Comparison of ENCODE assay signal across 8 cellular contexts in the genomic region with DNA sequence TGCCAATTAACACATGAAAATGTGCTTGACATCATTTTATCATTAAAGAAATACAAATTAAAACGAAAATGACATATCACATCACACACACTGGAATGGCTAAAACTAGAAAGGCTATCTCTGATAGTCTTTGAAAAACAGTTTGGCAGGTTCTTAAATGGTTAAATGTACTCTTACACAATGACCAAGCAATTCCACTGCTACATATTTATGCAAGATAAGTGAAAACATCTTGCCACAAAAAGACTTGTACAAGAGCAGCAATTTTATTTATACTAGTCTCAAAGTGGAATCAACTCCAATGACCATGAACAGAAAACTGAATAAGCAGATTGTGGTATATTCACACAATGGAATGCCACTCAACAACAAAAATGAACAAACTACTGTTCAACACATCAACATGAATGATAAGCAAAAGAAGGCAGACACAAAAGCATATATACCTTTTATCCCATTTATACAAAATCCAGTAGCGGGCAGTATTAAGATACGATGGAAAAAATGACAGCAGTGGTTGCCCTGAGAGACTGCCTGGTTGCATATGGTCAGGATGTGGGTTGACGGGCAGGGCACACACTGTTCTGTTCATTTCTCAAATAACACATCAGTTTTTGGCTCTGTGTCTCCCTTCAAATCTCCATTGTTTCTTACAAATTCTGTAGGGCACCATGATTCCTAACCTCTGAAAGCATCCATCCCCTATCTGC. TPM values are rescaled to one million over a fixed set of nuclear protein-coding genes. Genes with fewer than 3 reads are reported as not detected.
DNase-seq lines count a peak whose midpoint lies in the region; ATAC-seq, FAIRE-seq and TF ChIP-seq lines count a peak whose summit lies in the region.

No MANE protein-coding gene starts in this region.

- H3K27me3 Mint-ChIP-seq in central memory CD8-positive, alpha-beta T cell: no peaks in the 10 kb centered on the region

- ATAC-seq in HepG2: no peak
- peak; percentile 97 for ATAC-seq in central memory CD8-positive, alpha-beta T cell (replicated peaks; ENCODE audit: extremely low read depth, poor library complexity, severe bottlenecking)

- peaks cover 0 to 2% (median 1%) of the 10 kb centered on the region in 4 donors for H3K9me3 ChIP-seq in liver (ENCODE audit: control insufficient read depth in 4 of 4, low read length in 3 of 4)
- H3K9me3 ChIP-seq in HepG2 (ENCODE audit: low read length): peaks cover 5% of the 10 kb centered on the region
- peaks cover 3% of the 10 kb centered on the region; the same call in 1 of the 2 replicates for H3K9me3 ChIP-seq in SK-N-SH

- FAIRE-seq in HepG2 (lab: Jason Lieb, UNC) (no peak), frontal cortex (lab: Jason Lieb, UNC) (no peak)

- no TSS peak for BruUV-seq in HepG2 (replicated peaks; lab: Mats Ljungman, UMichigan)

- H3K79me2 ChIP-seq in HepG2 (ENCODE audit: insufficient read depth, low read length): no peaks in the 10 kb centered on the region
- peaks cover 68% of the 10 kb centered on the region for H3K79me2 ChIP-seq in SK-N-SH (ENCODE audit: insufficient read depth)

- H3K27ac Mint-ChIP-seq in central memory CD8-positive, alpha-beta T cell (ENCODE audit: low read depth): peak overlapping the region; percentile 77

- intact Hi-C loops in HepG2 (cut with micrococcal nuclease; ENCODE audit: unreplicated experiment): no loop called here

- peak overlapping the region; percentile 59 for H3K4me3 Mint-ChIP-seq in central memory CD8-positive, alpha-beta T cell

- no peak overlapping the region for H3K27ac ChIP-seq in liver (ENCODE audit: low read depth in 1 of 2, low read length in 2 of 2)
- no peak overlapping the region for H3K27ac ChIP-seq in HepG2 (ENCODE audit: extremely low read length, insufficient read depth, low read length)
- peak overlapping the region; percentile 53 to 83; a peak in 3 of 4 replicates for H3K27ac ChIP-seq in SK-N-SH (ENCODE audit: low read depth in 2 of 2, low read length in 1 of 2)

- H3K4me2 ChIP-seq in HepG2 (ENCODE audit: low read depth, low read length): no peak overlapping the region
- peak overlapping the region; percentile 59 for H3K4me2 ChIP-seq in SK-N-SH

- H3K36me3 ChIP-seq in liver (ENCODE audit: control insufficient read depth in 4 of 4, insufficient read depth in 3 of 4, low read depth in 1 of 4, low read length in 3 of 4) (peaks cover 5 to 22% (median 10%) of the 10 kb centered on the region in 4 donors), HepG2 (replicated peaks in 1 of 2; ENCODE audit: control insufficient read depth in 1 of 2, insufficient read depth in 2 of 2, low read length in 2 of 2) (peaks cover 0 to 5% of the 10 kb centered on the region in 2 experiments; a peak in 1 of 5 replicates), SK-N-SH (replicated peaks in 1 of 2; ENCODE audit: control insufficient read depth in 1 of 2, insufficient read depth in 2 of 2, low read length in 1 of 2) (peaks cover 9 to 29% of the 10 kb centered on the region in 2 experiments)

- no peak for TF ChIP-seq POLR2A in HepG2 (IDR thresholded peaks at IDR 0.05; ENCODE audit: insufficient read depth in 1 of 2, low read depth in 2 of 2, low read length in 2 of 2)

- no peaks in the 10 kb centered on the region for H3K9me2 ChIP-seq in SK-N-SH

- WGBS in liver: 75% methylated on average over 4 of the region's 4 CpGs
- WGBS in HepG2 (ENCODE audit: low lambda C conversion rate): 86% methylated on average over 4 of the region's 4 CpGs
- 6% methylated on average over 4 of the region's 4 CpGs for WGBS in SK-N-SH (ENCODE audit: low lambda C conversion rate)

- CTCF ChIA-PET in HepG2 (lab: Yijun Ruan, JAX; ENCODE audit: low intra/inter-chr PET ratio, low total read pairs): no interaction called here
- CTCF ChIA-PET in SK-N-SH (lab: Yijun Ruan, JAX): interaction anchor here (0.7 kb wide), 1 partner anchor 169 kb away, joined by 4 read pairs; no protein-coding TSS in a partner anchor

- no peaks in the 10 kb centered on the region for H4K20me1 ChIP-seq in HepG2 (ENCODE audit: insufficient read depth, low read length)
- no peaks in the 10 kb centered on the region for H4K20me1 ChIP-seq in SK-N-SH (ENCODE audit: insufficient read depth)

- H3K36me3 Mint-ChIP-seq in central memory CD8-positive, alpha-beta T cell (ENCODE audit: insufficient read depth): peaks cover 32% of the 10 kb centered on the region

- no peak overlapping the region for H3K9ac ChIP-seq in liver (ENCODE audit: low read depth in 1 of 2, low read length in 2 of 2)
- H3K9ac ChIP-seq in HepG2 (ENCODE audit: insufficient read depth, low read depth, low read length): no peak overlapping the region
- peak overlapping the region; percentile 45; the same call in 1 of the 2 replicates for H3K9ac ChIP-seq in SK-N-SH

- TF ChIP-seq EP300 in HepG2 (IDR thresholded peaks at IDR 0.05; ENCODE audit: low read depth in 2 of 2, low read length in 2 of 2) (no peak), HepG2 (CRISPR knock-in tag; IDR thresholded peaks at IDR 0.05; ENCODE audit: borderline replicate concordance) (no peak), SK-N-SH (IDR thresholded peaks at IDR 0.05; ENCODE audit: borderline replicate concordance in 1 of 2, low read depth in 1 of 2, low read length in 1 of 2) (no peak)

- no peak overlapping the region for H2AFZ ChIP-seq in HepG2 (ENCODE audit: low read length)
- H2AFZ ChIP-seq in SK-N-SH (ENCODE audit: low read depth): no peak overlapping the region

- H3K9me3 Mint-ChIP-seq in central memory CD8-positive, alpha-beta T cell: peaks cover 3% of the 10 kb centered on the region

- H3K4me1 ChIP-seq in liver (ENCODE audit: control insufficient read depth in 4 of 4, insufficient read depth in 4 of 4, low read length in 3 of 4) (peaks cover 0 to 2% (median under 1%) of the 10 kb centered on the region in 4 donors), HepG2 (ENCODE audit: insufficient read depth, low read length) (no peaks in the 10 kb centered on the region), SK-N-SH (ENCODE audit: control insufficient read depth in 1 of 2, insufficient read depth in 2 of 2, low read depth in 1 of 2, low read length in 1 of 2) (peaks cover 0 to 9% of the 10 kb centered on the region in 2 experiments; a peak in 2 of 4 replicates)

- H3K4me1 Mint-ChIP-seq in central memory CD8-positive, alpha-beta T cell: peaks cover 44% of the 10 kb centered on the region

- DNase-seq in HepG2 (ENCODE audit: low spot score): no peak
- DNase-seq in SK-N-SH: no peak
- DNase-seq in central memory CD8-positive, alpha-beta T cell (ENCODE audit: low spot score in 2 of 2): peak in 1 of 2 donors; percentile 32
- peak; percentile 18 for DNase-seq in stimulated activated CD8-positive, alpha-beta memory T cell treated with anti-CD3 and anti-CD28 coated beads, Interleukin-12 subunit alpha, Interleukin-12 subunit beta, amount 100 ng/mL, for 4 hours (ENCODE audit: low read depth)
- no peak for DNase-seq in frontal cortex (ENCODE audit: low spot score in 2 of 2)
- no peak for DNase-seq in kidney tubule cell (ENCODE audit: low spot score)
- DNase-seq in NCI-H2227 treated with DMSO at 0.1 percent for 48 hours (lab: John Stamatoyannopoulos, UW): no peak

- in situ Hi-C loops in HepG2 (cut with HindIII; ENCODE audit: extremely low pct_ligation_motif_present, low pct_unique_long_range_greater_than_20kb): no loop called here

- TF ChIP-seq CTCF in liver (IDR thresholded peaks at IDR 0.05; ENCODE audit: low read depth, low read length, missing input control): no peak
- no peak for TF ChIP-seq CTCF in HepG2 (CRISPR knock-in tag; IDR thresholded peaks at IDR 0.05)
- no peak for TF ChIP-seq CTCF in SK-N-SH (IDR thresholded peaks at IDR 0.05)

- peaks cover 45% of the 10 kb centered on the region for H3F3A ChIP-seq in SK-N-SH (replicated peaks; ENCODE audit: insufficient read depth)

- no peaks in the 10 kb centered on the region for H3K27me3 ChIP-seq in liver (ENCODE audit: control insufficient read depth in 4 of 4, insufficient read depth in 4 of 4, low read length in 3 of 4)
- H3K27me3 ChIP-seq in HepG2 (ENCODE audit: control insufficient read depth in 1 of 2, insufficient read depth in 2 of 2, low read length in 2 of 2): no peaks in the 10 kb centered on the region
- H3K27me3 ChIP-seq in SK-N-SH (ENCODE audit: insufficient read depth): no peaks in the 10 kb centered on the region

- H3K4me3 ChIP-seq in liver (ENCODE audit: low read depth in 1 of 3, low read length in 3 of 3) (no peak overlapping the region), HepG2 (replicated peaks in 1 of 3; ENCODE audit: insufficient read depth in 1 of 3, low read depth in 2 of 3, low read length in 3 of 3) (no peak overlapping the region), SK-N-SH (ENCODE audit: low read depth in 2 of 2, low read length in 1 of 2) (no peak overlapping the region; a peak in 2 of 4 replicates)

- POLR2A ChIA-PET in HepG2 (lab: Yijun Ruan, JAX) (no interaction called here), SK-N-SH (lab: Yijun Ruan, JAX) (no interaction called here)

- TF ChIP-seq RAD21 in liver (IDR thresholded peaks at IDR 0.05) (no peak), HepG2 (CRISPR knock-in tag; IDR thresholded peaks at IDR 0.05) (no peak), SK-N-SH (IDR thresholded peaks at IDR 0.05; ENCODE audit: low read length) (no peak)

RNA-seq across cellular contexts. Expression of gene SP100, which starts 25.3 kb away (rescaled TPM):
- total RNA-seq in liver: 10 to 100 TPM; 29.0 to 37.1 TPM
- polyA plus RNA-seq in liver: 10 to 100 TPM; 21.9 to 45.5 TPM
- total RNA-seq in HepG2 (2016; rRNA removed; fragmentation: Illumina TruSeq; extraction: Trizol): 13.6 and 16.5 TPM in 2 replicates
- 22.2 and 28.9 TPM in 2 replicates for total RNA-seq in HepG2 (2016; cell fraction: cytosol; rRNA removed; fragmentation: Illumina TruSeq; extraction: Trizol; ENCODE audit: low read depth)
- total RNA-seq in HepG2 (2016; cell fraction: insoluble cytoplasmic fraction; rRNA removed; fragmentation: Illumina TruSeq; extraction: Trizol): 14.4 and 15.9 TPM in 2 replicates
- 16.9 and 18.4 TPM in 2 replicates for total RNA-seq in HepG2 (2016; cell fraction: membrane; rRNA removed; fragmentation: Illumina TruSeq; extraction: Trizol)
- total RNA-seq in HepG2 (2016; cell fraction: nucleus; rRNA removed; fragmentation: Illumina TruSeq; extraction: Trizol): 18.7 and 19.2 TPM in 2 replicates
- polyA plus RNA-seq in HepG2 (2011; rRNA removed): 12.6 and 13.2 TPM in 2 replicates
- 4.5 and 9.2 TPM in 2 replicates for polyA plus RNA-seq in HepG2 (2011; cell fraction: cytosol; rRNA removed)
- 10.7 and 15.6 TPM in 2 replicates for polyA plus RNA-seq in HepG2 (2011; cell fraction: nucleus; rRNA removed)
- polyA plus RNA-seq in HepG2 (2012): 12.7 and 18.2 TPM in 2 replicates
- polyA plus RNA-seq in HepG2 (2016; cell fraction: cytosol; fragmentation: Illumina TruSeq; extraction: Trizol; ENCODE audit: low read depth): 4.0 and 5.2 TPM in 2 replicates
- 14.5 and 15.9 TPM in 2 replicates for polyA plus RNA-seq in HepG2 (2016; cell fraction: insoluble cytoplasmic fraction; fragmentation: Illumina TruSeq; extraction: Trizol; ENCODE audit: low read depth)
- 5.8 and 6.2 TPM in 2 replicates for polyA plus RNA-seq in HepG2 (2016; cell fraction: membrane; fragmentation: Illumina TruSeq; extraction: Trizol; ENCODE audit: low read depth)
- 19.8 and 29.2 TPM in 2 replicates for polyA plus RNA-seq in HepG2 (2016; cell fraction: nucleus; fragmentation: Illumina TruSeq; extraction: Trizol; ENCODE audit: insufficient read depth, low read depth)
- 7.7 and 15.4 TPM in 2 replicates for polyA minus RNA-seq in HepG2 (2011; rRNA and poly(A)+ RNA removed; ENCODE audit: low replicate concordance)
- 7.0 and 9.0 TPM in 2 replicates for polyA minus RNA-seq in HepG2 (2011; cell fraction: cytosol; rRNA and poly(A)+ RNA removed)
- 40.8 and 50.2 TPM in 2 replicates for polyA minus RNA-seq in HepG2 (2011; cell fraction: nucleus; rRNA and poly(A)+ RNA removed)
- 38.1 and 50.6 TPM in 2 replicates for polyA plus RNA-seq in SK-N-SH (2012; rRNA removed)
- polyA plus RNA-seq in SK-N-SH (2012; cell fraction: cytosol; rRNA removed): 51.6 and 62.3 TPM in 2 replicates
- polyA plus RNA-seq in SK-N-SH (2012; cell fraction: nucleus; rRNA removed): 23.2 and 49.5 TPM in 2 replicates
- total RNA-seq in frontal cortex: 4.1 TPM

Comparison
In these comparisons a context has a peak if more than half of its experiments do, and no peak if none do; other contexts are left out.
1. H3K27ac ChIP-seq: peak in SK-N-SH (2 of 2); none in liver (0 of 2) and HepG2 (single experiment).